9 cellular contexts compared by ENCODE assay signal in the genomic region with DNA sequence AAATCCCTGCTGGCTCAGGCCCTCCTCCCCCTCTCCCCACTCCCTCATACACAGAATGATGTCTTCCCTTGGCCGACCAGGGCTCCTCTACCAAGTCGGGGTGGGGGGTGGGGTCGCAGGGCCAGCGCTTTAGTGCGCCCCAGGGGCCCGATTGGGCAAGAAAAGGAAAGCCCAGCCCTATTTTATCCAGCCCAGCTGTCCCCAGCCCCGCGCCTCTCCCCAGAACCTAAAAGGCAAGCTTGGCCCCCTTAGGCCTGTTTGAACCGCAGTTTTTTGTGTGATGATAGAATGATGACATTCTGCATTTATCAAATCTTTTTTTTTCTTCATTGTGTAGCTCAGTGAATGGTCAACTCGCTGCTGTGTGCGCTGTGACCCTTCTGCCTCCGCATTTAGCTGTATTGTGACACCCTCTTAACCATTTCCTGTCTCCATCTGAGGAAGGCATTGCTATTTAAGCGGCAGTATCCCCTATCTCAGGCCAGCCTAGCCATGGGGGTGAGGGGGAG.
DNase-seq lines count a peak whose midpoint lies in the region; ATAC-seq, FAIRE-seq and TF ChIP-seq lines count a peak whose summit lies in the region.
"Had no signal": no experiment of that assay in that cellular context is flagged by ENCODE, and none has a peak within 500 bp of the region (broad histone marks: within the 10 kb centered on the region; RNA-seq: fewer than 3 reads in every experiment).

No MANE protein-coding gene starts in this region.

- H3K27ac ChIP-seq in left lung, result no peak overlapping the region
- H3K27ac ChIP-seq: KMS-11 had no signal

- no peaks in the 10 kb centered on the region for H3K36me3 Mint-ChIP-seq in activated naive CD4-positive, alpha-beta T cell treated with anti-CD3 and anti-CD28 coated beads, Interleukin-2, amount 50 U/mL, for 24 hours
- peaks cover 4% of the 10 kb centered on the region for H3K36me3 Mint-ChIP-seq in activated naive CD8-positive, alpha-beta T cell treated with anti-CD3 and anti-CD28 coated beads for 36 hours

- intact Hi-C loops in left lung (cut with DNase I), result no loop called here

- no peaks in the 10 kb centered on the region for H3K9me3 Mint-ChIP-seq in activated naive CD4-positive, alpha-beta T cell treated with anti-CD3 and anti-CD28 coated beads, Interleukin-2, amount 50 U/mL, for 24 hours
- H3K9me3 Mint-ChIP-seq in activated naive CD8-positive, alpha-beta T cell treated with anti-CD3 and anti-CD28 coated beads for 36 hours, result no peaks in the 10 kb centered on the region

- H3K4me1 ChIP-seq in left lung, result peaks cover 0 to 29% of the 10 kb centered on the region in 2 donors

- peak overlapping the region; percentile 84 for H3K4me3 Mint-ChIP-seq in activated naive CD4-positive, alpha-beta T cell treated with anti-CD3 and anti-CD28 coated beads, Interleukin-2, amount 50 U/mL, for 24 hours
- H3K4me3 Mint-ChIP-seq in activated naive CD8-positive, alpha-beta T cell treated with anti-CD3 and anti-CD28 coated beads for 36 hours, result peak overlapping the region; percentile 85

- no peak for DNase-seq in activated naive CD4-positive, alpha-beta T cell treated with Interleukin-2 at 50 U/mL for 16 hours
- DNase-seq in activated naive CD8-positive, alpha-beta T cell treated with anti-CD3 and anti-CD28 coated beads for 36 hours, result no peak
- DNase-seq in left lung (no peak), urothelium cell line (ENCODE audit: low spot score) (peak; percentile 8), T1000 (lab: John Stamatoyannopoulos, UW) (no peak)

- H3K27ac Mint-ChIP-seq in activated naive CD4-positive, alpha-beta T cell treated with anti-CD3 and anti-CD28 coated beads, Interleukin-2, amount 50 U/mL, for 24 hours, result no peak overlapping the region
- H3K27ac Mint-ChIP-seq in activated naive CD8-positive, alpha-beta T cell treated with anti-CD3 and anti-CD28 coated beads for 36 hours, result peak overlapping the region; percentile 21

- H3K4me1 Mint-ChIP-seq in activated naive CD4-positive, alpha-beta T cell treated with anti-CD3 and anti-CD28 coated beads, Interleukin-2, amount 50 U/mL, for 24 hours, result peaks cover 25% of the 10 kb centered on the region
- H3K4me1 Mint-ChIP-seq in activated naive CD8-positive, alpha-beta T cell treated with anti-CD3 and anti-CD28 coated beads for 36 hours, result peaks cover 27% of the 10 kb centered on the region

- no peak for FAIRE-seq in urothelium cell line (lab: Jason Lieb, UNC)

- no peaks in the 10 kb centered on the region for H3K36me3 ChIP-seq in left lung

- H3K4me3 ChIP-seq in left lung, result peak overlapping the region in 1 of 2 donors; percentile 40

- ATAC-seq in left lung, result peak; percentile 24
- ATAC-seq in GM21528 (IDR thresholded peaks at IDR 0.05; ENCODE audit: low FRiP score, unreplicated experiment), result no peak
- no peak for ATAC-seq in HG03442 (IDR thresholded peaks at IDR 0.05; ENCODE audit: unreplicated experiment)

- H3K27me3 ChIP-seq in left lung, result peaks cover 8 to 62% of the 10 kb centered on the region in 2 donors

- H3K27me3 Mint-ChIP-seq in activated naive CD4-positive, alpha-beta T cell treated with anti-CD3 and anti-CD28 coated beads, Interleukin-2, amount 50 U/mL, for 24 hours, result peaks cover 30% of the 10 kb centered on the region
- peaks cover 73% of the 10 kb centered on the region for H3K27me3 Mint-ChIP-seq in activated naive CD8-positive, alpha-beta T cell treated with anti-CD3 and anti-CD28 coated beads for 36 hours

- TF ChIP-seq CTCF in left lung (IDR thresholded peaks at IDR 0.05), result no peak

- H3K9me3 ChIP-seq in left lung, result no peaks in the 10 kb centered on the region
